Comparison of ENCODE assay signal across 36 cellular contexts in the genomic region with DNA sequence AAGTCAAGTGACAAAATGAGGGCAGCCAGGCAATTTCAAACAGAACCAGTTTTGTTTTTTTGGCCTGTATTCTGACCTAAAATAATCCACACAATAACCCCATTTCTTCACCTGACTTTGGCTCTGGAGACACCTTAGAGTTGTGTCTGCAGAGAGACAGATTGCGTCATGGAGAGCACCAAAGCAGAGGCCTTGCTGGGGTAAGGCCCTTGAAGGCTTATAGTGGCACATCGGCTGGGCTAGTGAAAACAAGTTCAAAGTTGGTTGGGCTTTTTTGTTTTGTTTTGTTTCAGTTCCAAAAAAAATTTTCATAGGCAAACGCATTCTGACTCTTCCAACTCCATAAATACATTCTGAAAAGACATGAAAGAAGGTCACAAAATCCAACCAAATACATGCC. TPM values are rescaled to one million over a fixed set of nuclear protein-coding genes. Genes with fewer than 3 reads are reported as not detected.
DNase-seq lines count a peak whose midpoint lies in the region; ATAC-seq, FAIRE-seq and TF ChIP-seq lines count a peak whose summit lies in the region.
"Had no signal": no experiment of that assay in that cellular context is flagged by ENCODE, and none has a peak within 500 bp of the region (broad histone marks: within the 10 kb centered on the region; RNA-seq: fewer than 3 reads in every experiment).

No MANE protein-coding gene starts in this region.

- H2BK120ac ChIP-seq in H1 (replicated peaks; ENCODE audit: low read depth, low read length), result no peak overlapping the region

- no peak overlapping the region for H3K27ac Mint-ChIP-seq in activated naive CD4-positive, alpha-beta T cell treated with anti-CD3 and anti-CD28 coated beads, Interleukin-2, amount 50 U/mL, for 72 hours
- H3K27ac Mint-ChIP-seq: activated CD4-positive, alpha-beta memory T cell treated with anti-CD3 and anti-CD28 coated beads for 36 hours; activated naive CD4-positive, alpha-beta T cell treated with anti-CD3 and anti-CD28 coated beads, Interleukin-2, amount 50 U/mL, for 24 hours; CD8-positive, alpha-beta memory T cell; endodermal cell; natural killer cell treated with Interleukin-12 subunit alpha and Interleukin-12 subunit beta and Interleukin-15 and Interleukin-18, amount 100 ng/mL, for 72 hours; T-helper 1 cell treated with Interleukin-12 subunit alpha and Interleukin-12 subunit beta and Interleukin-4 antibody, amounts not matched to agents 30 μg/mL and 1 μg/mL, for 36 hours had no signal

- no peak for FAIRE-seq in HepG2 (lab: Jason Lieb, UNC)
- no peak for FAIRE-seq in H1 (lab: Jason Lieb, UNC)
- FAIRE-seq: kidney had no signal

- 37% methylated on average over 3 of the region's 3 CpGs for WGBS in HepG2 (ENCODE audit: low lambda C conversion rate)
- 40% methylated on average over 3 of the region's 3 CpGs for WGBS in right lobe of liver (ENCODE audit: insufficient coverage, low coverage, low lambda C conversion rate, missing lambda C conversion rate)
- 93% methylated on average over 3 of the region's 3 CpGs; no CpG with 5 or more reads in 1 of the 2 experiments for WGBS in H1 (ENCODE audit: extremely low coverage in 1 of 2, insufficient coverage in 1 of 2, insufficient read length in 1 of 2, insufficient replicate concordance in 2 of 2, low coverage in 1 of 2, low lambda C conversion rate in 2 of 2, missing lambda C conversion rate in 1 of 2), 2 experiments
- 0 to 3% methylated on average over 3 of the region's 3 CpGs for WGBS in aorta, 2 donors

- H2AFZ ChIP-seq in HepG2 (ENCODE audit: low read length), result no peak overlapping the region
- H2AFZ ChIP-seq in H1 (ENCODE audit: low read length), result no peak overlapping the region
- H2AFZ ChIP-seq: PC-9 had no signal

- H3K4me1 ChIP-seq in HepG2 (ENCODE audit: insufficient read depth, low read length), result no peaks in the 10 kb centered on the region
- no peaks in the 10 kb centered on the region for H3K4me1 ChIP-seq in right lobe of liver
- no peaks in the 10 kb centered on the region for H3K4me1 ChIP-seq in H1 (replicated peaks in 1 of 4; ENCODE audit: control insufficient read depth in 3 of 4, insufficient read depth in 4 of 4, low read length in 3 of 4)
- H3K4me1 ChIP-seq in gastrocnemius medialis, result peaks cover 29 to 47% of the 10 kb centered on the region in 2 donors
- peaks cover 12 to 17% of the 10 kb centered on the region in 2 donors for H3K4me1 ChIP-seq in aorta (ENCODE audit: control insufficient read depth in 1 of 2, insufficient read depth in 2 of 2, low read length in 2 of 2)
- H3K4me1 ChIP-seq: foreskin keratinocyte had no signal

- H2BK20ac ChIP-seq in H1 (ENCODE audit: low read length), result no peak overlapping the region

- H3K27ac ChIP-seq in HepG2 (ENCODE audit: extremely low read length, insufficient read depth, low read length) (no peak overlapping the region), right lobe of liver (no peak overlapping the region), H1 (ENCODE audit: low read depth, low read length) (no peak overlapping the region), gastrocnemius medialis (peak overlapping the region; percentile 35 to 90 (median 84)), aorta (ENCODE audit: low read depth in 1 of 2, low read length in 2 of 2) (peak overlapping the region in 1 of 2 donors; percentile 54)
- H3K27ac ChIP-seq: esophagus muscularis mucosa, foreskin keratinocyte, PC-9, transverse colon had no signal

- no peak overlapping the region for H3K18ac ChIP-seq in H1 (ENCODE audit: extremely low read depth, low read length)

- no TSS peak for BruUV-seq in HepG2 (replicated peaks; lab: Mats Ljungman, UMichigan)

- intact Hi-C loops in HepG2 (cut with micrococcal nuclease; ENCODE audit: unreplicated experiment), result no loop called here
- intact Hi-C loops in right lobe of liver (cut with DNase I), result no loop called here
- intact Hi-C loops in gastrocnemius medialis (cut with DNase I; ENCODE audit: low total_unique reads), result no loop called here
- intact Hi-C loops in aorta (cut with DNase I), result no loop called here

- POLR2A ChIA-PET in HepG2 (lab: Yijun Ruan, JAX), result no interaction called here
- POLR2A ChIA-PET in H1 (lab: Charles Lee; ENCODE audit: partially characterized antibody), result no interaction called here
- POLR2A ChIA-PET in GM10248 (lab: Yijun Ruan, JAX), result no interaction called here

- no peak overlapping the region for H3K23ac ChIP-seq in H1 (ENCODE audit: insufficient read length)

- TF ChIP-seq RAD21 in HepG2 (CRISPR knock-in tag; IDR thresholded peaks at IDR 0.05) (no peak), H1 (IDR thresholded peaks at IDR 0.05 in 1 of 2, conservative IDR thresholded peaks at IDR 0.05 in 1 of 2; ENCODE audit: low read depth in 2 of 2, low read length in 2 of 2) (no peak)

- no peaks in the 10 kb centered on the region; the same call in 1 of the 2 replicates for H3K23me2 ChIP-seq in H1 (ENCODE audit: low read depth, low read length)

- no peaks in the 10 kb centered on the region for H3K79me1 ChIP-seq in H1 (ENCODE audit: low read depth, low read length)

- H3K4me2 ChIP-seq in HepG2 (ENCODE audit: low read depth, low read length) (no peak overlapping the region), H1 (ENCODE audit: insufficient read depth in 1 of 2, low read depth in 2 of 2, low read length in 2 of 2) (no peak overlapping the region)
- H3K4me2 ChIP-seq: PC-9, smooth muscle cell had no signal

- DNase-seq in HepG2 (ENCODE audit: low spot score), result no peak
- no peak for DNase-seq in right lobe of liver
- DNase-seq in H1 (ENCODE audit: low read depth in 1 of 2, low spot score in 2 of 2), result no peak
- DNase-seq in gastrocnemius medialis, result no peak
- DNase-seq in aorta, result no peak
- DNase-seq in activated naive CD4-positive, alpha-beta T cell treated with anti-CD3 and anti-CD28 coated beads, Interleukin-2, amount 50 U/mL, for 72 hours (ENCODE audit: low spot score in 2 of 2), result no peak
- DNase-seq in GM10248 (ENCODE audit: extremely low spot score), result no peak
- DNase-seq: activated CD4-positive, alpha-beta memory T cell treated with anti-CD3 and anti-CD28 coated beads for 36 hours; caudate nucleus; CD8-positive, alpha-beta memory T cell; dermis blood vessel endothelial cell; DMS 273 treated with DMSO at 0.1 percent for 48 hours; EL; endodermal cell; KG1; kidney; MM.1S; NCI-H1417; NCI-H2029; NCI-H510A treated with DMSO at 0.1 percent for 48 hours; NK-92 treated with Interleukin-12 subunit alpha and Interleukin-12 subunit beta, amount 100 ng/mL, for 24 hours; occipital lobe; PC-9; stimulated activated CD4-positive, alpha-beta T cell treated with anti-CD3 and anti-CD28 coated beads, Interleukin-1b, Interleukin-23, amount 100 ng/mL, for 48 hours; stimulated activated naive CD8-positive, alpha-beta T cell treated with anti-CD3 and anti-CD28 coated beads, Interleukin-15, Interleukin-2, amounts not matched to agents 100 U/mL and 50 U/mL, for 24 hours; transverse colon had no signal

- H2AK5ac ChIP-seq in H1 (ENCODE audit: low read depth, low read length), result no peak overlapping the region

- H3K9me3 ChIP-seq in HepG2 (ENCODE audit: low read length), result no peaks in the 10 kb centered on the region
- H3K9me3 ChIP-seq in right lobe of liver, result no peaks in the 10 kb centered on the region
- H3K9me3 ChIP-seq in H1 (ENCODE audit: insufficient read depth in 2 of 2, low read depth in 1 of 2, low read length in 1 of 2), result no peaks in the 10 kb centered on the region
- no peaks in the 10 kb centered on the region for H3K9me3 ChIP-seq in gastrocnemius medialis
- H3K9me3 ChIP-seq in aorta (ENCODE audit: control insufficient read depth, low read length), result no peaks in the 10 kb centered on the region
- H3K9me3 ChIP-seq: esophagus muscularis mucosa, transverse colon had no signal

- H3K4me3 ChIP-seq in HepG2 (replicated peaks in 1 of 3; ENCODE audit: insufficient read depth in 1 of 3, low read depth in 2 of 3, low read length in 3 of 3) (no peak overlapping the region), right lobe of liver (no peak overlapping the region), H1 (ENCODE audit: extremely low read depth in 1 of 4, insufficient read depth in 2 of 4, low read depth in 3 of 4, low read length in 4 of 4) (no peak overlapping the region), gastrocnemius medialis (no peak overlapping the region), aorta (ENCODE audit: low read length in 2 of 2) (no peak overlapping the region)
- H3K4me3 ChIP-seq: esophagus muscularis mucosa, PC-9, smooth muscle cell, transverse colon had no signal

- no peak overlapping the region for H4K91ac ChIP-seq in H1 (replicated peaks; ENCODE audit: insufficient read length, low read length)

- H4K8ac ChIP-seq in H1 (ENCODE audit: extremely low read depth, insufficient read depth, low read length), result no peak overlapping the region

- TF ChIP-seq POLR2A in HepG2 (IDR thresholded peaks at IDR 0.05; ENCODE audit: insufficient read depth in 1 of 2, low read depth in 2 of 2, low read length in 2 of 2), result no peak
- TF ChIP-seq POLR2A in right lobe of liver (IDR thresholded peaks at IDR 0.05), result no peak
- no peak for TF ChIP-seq POLR2A in H1 (IDR thresholded peaks at IDR 0.05; ENCODE audit: control extremely low read depth in 1 of 2, low read depth in 2 of 2, low read length in 2 of 2)
- TF ChIP-seq POLR2A in gastrocnemius medialis (IDR thresholded peaks at IDR 0.05), result no peak

- TF ChIP-seq EP300 in HepG2 (IDR thresholded peaks at IDR 0.05; ENCODE audit: low read depth in 2 of 2, low read length in 2 of 2), result no peak
- no peak for TF ChIP-seq EP300 in HepG2 (CRISPR knock-in tag; IDR thresholded peaks at IDR 0.05; ENCODE audit: borderline replicate concordance)
- TF ChIP-seq EP300 in H1 (IDR thresholded peaks at IDR 0.05; ENCODE audit: borderline replicate concordance in 1 of 2, low read depth in 2 of 2, low read length in 2 of 2), result no peak

- no peak overlapping the region for H2BK12ac ChIP-seq in H1 (ENCODE audit: low read depth, low read length)

- H2BK15ac ChIP-seq in H1 (ENCODE audit: low read length), result no peak overlapping the region

- no peaks in the 10 kb centered on the region for H3K36me3 ChIP-seq in HepG2 (replicated peaks in 1 of 2; ENCODE audit: control insufficient read depth in 1 of 2, insufficient read depth in 2 of 2, low read length in 2 of 2)
- no peaks in the 10 kb centered on the region for H3K36me3 ChIP-seq in right lobe of liver
- no peaks in the 10 kb centered on the region for H3K36me3 ChIP-seq in H1 (ENCODE audit: control insufficient read depth in 2 of 4, insufficient read depth in 4 of 4, low read length in 3 of 4)
- no peaks in the 10 kb centered on the region for H3K36me3 ChIP-seq in gastrocnemius medialis
- no peaks in the 10 kb centered on the region for H3K36me3 ChIP-seq in aorta (ENCODE audit: control insufficient read depth in 1 of 2, insufficient read depth in 2 of 2, low read length in 1 of 2)
- H3K36me3 ChIP-seq: esophagus muscularis mucosa, transverse colon had no signal

- no peaks in the 10 kb centered on the region for H4K20me1 ChIP-seq in HepG2 (ENCODE audit: insufficient read depth, low read length)
- H4K20me1 ChIP-seq in H1 (replicated peaks in 1 of 2; ENCODE audit: control insufficient read depth in 1 of 2, insufficient read depth in 2 of 2, low read length in 2 of 2), result no peaks in the 10 kb centered on the region

- H3K14ac ChIP-seq in H1 (ENCODE audit: insufficient read length), result no peak overlapping the region

- H3K27me3 ChIP-seq in HepG2 (ENCODE audit: control insufficient read depth in 1 of 2, insufficient read depth in 2 of 2, low read length in 2 of 2), result no peaks in the 10 kb centered on the region; a peak in 1 of 5 replicates
- H3K27me3 ChIP-seq in right lobe of liver, result no peaks in the 10 kb centered on the region
- H3K27me3 ChIP-seq in H1 (replicated peaks in 1 of 4; ENCODE audit: control insufficient read depth in 3 of 4, extremely low read depth in 1 of 4, insufficient read depth in 3 of 4, low read length in 3 of 4), result no peaks in the 10 kb centered on the region
- no peaks in the 10 kb centered on the region for H3K27me3 ChIP-seq in gastrocnemius medialis
- H3K27me3 ChIP-seq in aorta (ENCODE audit: control insufficient read depth in 1 of 2, insufficient read depth in 2 of 2, low read length in 1 of 2), result no peaks in the 10 kb centered on the region
- H3K27me3 ChIP-seq: esophagus muscularis mucosa, transverse colon had no signal

- H3K79me2 ChIP-seq in HepG2 (ENCODE audit: insufficient read depth, low read length) (no peaks in the 10 kb centered on the region), H1 (ENCODE audit: control insufficient read depth in 1 of 2, insufficient read depth in 2 of 2, low read length in 2 of 2) (no peaks in the 10 kb centered on the region)

- ATAC-seq in HepG2 (no peak), right lobe of liver (no peak), gastrocnemius medialis (no peak), aorta (ENCODE audit: low FRiP score) (peak; percentile 51), HG02642 (IDR thresholded peaks at IDR 0.05; ENCODE audit: poor library complexity, unreplicated experiment) (no peak)
- no peak for ATAC-seq in activated naive CD4-positive, alpha-beta T cell treated with anti-CD3 and anti-CD28 coated beads, Interleukin-2, amount 50 U/mL, for 72 hours
- ATAC-seq: activated CD4-positive, CD25-positive, alpha-beta regulatory T cell treated with anti-CD3 and anti-CD28 coated beads, Interleukin-2, amount 50 U/mL, for 24 hours; foreskin keratinocyte; natural killer cell treated with Interleukin-12 subunit alpha and Interleukin-12 subunit beta and Interleukin-15 and Interleukin-18, amount 100 ng/mL, for 72 hours; SK-N-SH treated with all-trans-retinoic acid at 6 μM for 48 hours; stimulated activated naive CD8-positive, alpha-beta T cell treated with anti-CD3 and anti-CD28 coated beads, Interleukin-15, Interleukin-2, amounts not matched to agents 100 U/mL and 50 U/mL, for 24 hours had no signal

- H3K9me3 Mint-ChIP-seq in activated naive CD4-positive, alpha-beta T cell treated with anti-CD3 and anti-CD28 coated beads, Interleukin-2, amount 50 U/mL, for 72 hours, result no peaks in the 10 kb centered on the region
- H3K9me3 Mint-ChIP-seq: activated CD4-positive, alpha-beta memory T cell treated with anti-CD3 and anti-CD28 coated beads for 36 hours; activated naive CD4-positive, alpha-beta T cell treated with anti-CD3 and anti-CD28 coated beads, Interleukin-2, amount 50 U/mL, for 24 hours; endodermal cell; T-helper 1 cell treated with Interleukin-12 subunit alpha and Interleukin-12 subunit beta and Interleukin-4 antibody, amounts not matched to agents 30 μg/mL and 1 μg/mL, for 36 hours had no signal

- no peak overlapping the region for H3K4ac ChIP-seq in H1 (replicated peaks; ENCODE audit: insufficient read length, low read depth, low read length)

- H2BK5ac ChIP-seq in H1 (ENCODE audit: low read depth, low read length), result no peak overlapping the region

- H3K36me3 Mint-ChIP-seq in activated naive CD4-positive, alpha-beta T cell treated with anti-CD3 and anti-CD28 coated beads, Interleukin-2, amount 50 U/mL, for 72 hours, result no peaks in the 10 kb centered on the region
- H3K36me3 Mint-ChIP-seq: activated CD4-positive, alpha-beta memory T cell treated with anti-CD3 and anti-CD28 coated beads for 36 hours; activated naive CD4-positive, alpha-beta T cell treated with anti-CD3 and anti-CD28 coated beads, Interleukin-2, amount 50 U/mL, for 24 hours; CD8-positive, alpha-beta memory T cell; natural killer cell treated with Interleukin-12 subunit alpha and Interleukin-12 subunit beta and Interleukin-15 and Interleukin-18, amount 100 ng/mL, for 72 hours had no signal

- no peak overlapping the region for H4K5ac ChIP-seq in H1 (ENCODE audit: insufficient read length, low read depth, low read length)

- H3K56ac ChIP-seq in H1 (replicated peaks; ENCODE audit: insufficient read length, low read depth, low read length), result no peak overlapping the region

- no peak for TF ChIP-seq CTCF in HepG2 (CRISPR knock-in tag; IDR thresholded peaks at IDR 0.05)
- no peak for TF ChIP-seq CTCF in right lobe of liver (IDR thresholded peaks at IDR 0.05)
- no peak for TF ChIP-seq CTCF in H1 (IDR thresholded peaks at IDR 0.05; ENCODE audit: control extremely low read depth in 1 of 3, insufficient read depth in 1 of 3, low read depth in 1 of 3, low read length in 3 of 3)
- no peak for TF ChIP-seq CTCF in gastrocnemius medialis (IDR thresholded peaks at IDR 0.05 in 4 of 5, conservative IDR thresholded peaks at IDR 0.05 in 1 of 5)
- no peak for TF ChIP-seq CTCF in GM10248 (IDR thresholded peaks at IDR 0.05; ENCODE audit: control extremely low read depth, extremely low read depth, low read depth, missing control alignments)

- in situ Hi-C loops in HepG2 (cut with HindIII; ENCODE audit: extremely low pct_ligation_motif_present, low pct_unique_long_range_greater_than_20kb), result no loop called here
- in situ Hi-C loops in gastrocnemius medialis (cut with MboI; ENCODE audit: low sequenced_read_pairs in 4 of 4), result no loop called here

- CTCF ChIA-PET in HepG2 (lab: Yijun Ruan, JAX; ENCODE audit: low intra/inter-chr PET ratio, low total read pairs), result no interaction called here
- CTCF ChIA-PET in H1 (lab: Charles Lee; ENCODE audit: partially characterized antibody), result no interaction called here
- CTCF ChIA-PET in GM10248 (lab: Yijun Ruan, JAX), result no interaction called here

- no peak overlapping the region for H3K9ac ChIP-seq in HepG2 (ENCODE audit: insufficient read depth, low read depth, low read length)
- H3K9ac ChIP-seq in H1 (replicated peaks in 1 of 4; ENCODE audit: extremely low read depth in 1 of 4, low read depth in 3 of 4, low read length in 3 of 4), result no peak overlapping the region

RNA-seq across cellular contexts. Expression of a gene that starts 34.4 kb away (rescaled TPM):
- not detected in 2 replicates for total RNA-seq in HepG2 (2016; rRNA removed; fragmentation: Illumina TruSeq; extraction: Trizol)
- not detected in 2 replicates for total RNA-seq in HepG2 (2016; cell fraction: cytosol; rRNA removed; fragmentation: Illumina TruSeq; extraction: Trizol; ENCODE audit: low read depth)
- total RNA-seq in HepG2 (2016; cell fraction: insoluble cytoplasmic fraction; rRNA removed; fragmentation: Illumina TruSeq; extraction: Trizol), result not detected in 2 replicates
- total RNA-seq in HepG2 (2016; cell fraction: membrane; rRNA removed; fragmentation: Illumina TruSeq; extraction: Trizol), result not detected in 2 replicates
- total RNA-seq in HepG2 (2016; cell fraction: nucleus; rRNA removed; fragmentation: Illumina TruSeq; extraction: Trizol), result not detected in 2 replicates
- not detected in 2 replicates for polyA plus RNA-seq in HepG2 (2011; rRNA removed)
- polyA plus RNA-seq in HepG2 (2011; cell fraction: cytosol; rRNA removed), result 0.01 TPM in 1 of 2 replicates, not detected in the other
- not detected in 2 replicates for polyA plus RNA-seq in HepG2 (2011; cell fraction: nucleus; rRNA removed)
- polyA plus RNA-seq in HepG2 (2012), result not detected in 2 replicates
- polyA plus RNA-seq in HepG2 (2016; cell fraction: cytosol; fragmentation: Illumina TruSeq; extraction: Trizol; ENCODE audit: low read depth), result not detected in 2 replicates
- not detected in 2 replicates for polyA plus RNA-seq in HepG2 (2016; cell fraction: insoluble cytoplasmic fraction; fragmentation: Illumina TruSeq; extraction: Trizol; ENCODE audit: low read depth)
- not detected in 2 replicates for polyA plus RNA-seq in HepG2 (2016; cell fraction: membrane; fragmentation: Illumina TruSeq; extraction: Trizol; ENCODE audit: low read depth)
- not detected in 2 replicates for polyA plus RNA-seq in HepG2 (2016; cell fraction: nucleus; fragmentation: Illumina TruSeq; extraction: Trizol; ENCODE audit: insufficient read depth, low read depth)
- polyA minus RNA-seq in HepG2 (2011; rRNA and poly(A)+ RNA removed; ENCODE audit: low replicate concordance), result 0.07 TPM in 1 of 2 replicates, not detected in the other
- polyA minus RNA-seq in HepG2 (2011; cell fraction: cytosol; rRNA and poly(A)+ RNA removed), result not detected in 2 replicates
- polyA minus RNA-seq in HepG2 (2011; cell fraction: nucleus; rRNA and poly(A)+ RNA removed), result not detected in 2 replicates
- 1 to 10 TPM in 1 of 6 experiments, under 1 TPM in 5; 0.18 to 1.2 (median 0.31) TPM for total RNA-seq in right lobe of liver
- 5.2 and 5.3 TPM in 2 replicates for total RNA-seq in H1 (2021; fragmentation: NEBNext Ultra II Directional; extraction: Animal tissue kit (Norgen Biotek cat#: 25700))
- polyA plus RNA-seq in H1 (2011; rRNA removed), result 2.0 and 2.3 TPM in 2 replicates
- polyA plus RNA-seq in H1 (2011; cell fraction: cytosol; rRNA removed), result 1.7 TPM
- 1.9 TPM for polyA plus RNA-seq in H1 (2011; cell fraction: nucleus; rRNA removed)
- polyA plus RNA-seq in H1 (2012, experiment 1 of 2), result 1.9 to 3.6 TPM (median 2.9 TPM) in 4 replicates
- polyA plus RNA-seq in H1 (2012, experiment 2 of 2), result 1.1 TPM
- 7.2 TPM for polyA plus RNA-seq in H1 (2013, experiment 1 of 2)
- polyA plus RNA-seq in H1 (2013, experiment 2 of 2), result 9.0 TPM
- polyA minus RNA-seq in H1 (2011; rRNA and poly(A)+ RNA removed), result 1.7 and 2.0 TPM in 2 replicates
- polyA minus RNA-seq in H1 (2011; cell fraction: cytosol; rRNA and poly(A)+ RNA removed), result 1.5 TPM
- 1.9 TPM for polyA minus RNA-seq in H1 (2011; cell fraction: nucleus; rRNA and poly(A)+ RNA removed)
- 10 to 100 TPM in 2 of 4 donors, 1 to 10 TPM in 2; 9.3 to 13.1 (median 10.3) TPM for total RNA-seq in gastrocnemius medialis
- total RNA-seq in aorta, result 100 to 1,000 TPM in 1 of 2 donors, 10 to 100 TPM in 1; 48.5 to 202 TPM
- 100 to 1,000 TPM in 1 of 2 donors, 10 to 100 TPM in 1; 42.6 to 112 TPM for polyA plus RNA-seq in aorta
- not detected for total RNA-seq in activated naive CD4-positive, alpha-beta T cell treated with anti-CD3 and anti-CD28 coated beads, Interleukin-2, amount 50 U/mL, for 72 hours
- total RNA-seq: activated CD4-positive, alpha-beta memory T cell treated with anti-CD3 and anti-CD28 coated beads for 36 hours; CD8-positive, alpha-beta memory T cell; lung microvascular endothelial cell had no signal
- polyA plus RNA-seq: CD8-positive, alpha-beta memory T cell had no signal

Comparison
In these comparisons a context has a peak if more than half of its experiments do, and no peak if none do; other contexts are left out.
1. H3K27ac ChIP-seq: peak in gastrocnemius medialis (4 of 4); none in HepG2 (single experiment), right lobe of liver (0 of 3) and H1 (single experiment).